Comparison of ENCODE assay signal across 10 cellular contexts in the genomic region with DNA sequence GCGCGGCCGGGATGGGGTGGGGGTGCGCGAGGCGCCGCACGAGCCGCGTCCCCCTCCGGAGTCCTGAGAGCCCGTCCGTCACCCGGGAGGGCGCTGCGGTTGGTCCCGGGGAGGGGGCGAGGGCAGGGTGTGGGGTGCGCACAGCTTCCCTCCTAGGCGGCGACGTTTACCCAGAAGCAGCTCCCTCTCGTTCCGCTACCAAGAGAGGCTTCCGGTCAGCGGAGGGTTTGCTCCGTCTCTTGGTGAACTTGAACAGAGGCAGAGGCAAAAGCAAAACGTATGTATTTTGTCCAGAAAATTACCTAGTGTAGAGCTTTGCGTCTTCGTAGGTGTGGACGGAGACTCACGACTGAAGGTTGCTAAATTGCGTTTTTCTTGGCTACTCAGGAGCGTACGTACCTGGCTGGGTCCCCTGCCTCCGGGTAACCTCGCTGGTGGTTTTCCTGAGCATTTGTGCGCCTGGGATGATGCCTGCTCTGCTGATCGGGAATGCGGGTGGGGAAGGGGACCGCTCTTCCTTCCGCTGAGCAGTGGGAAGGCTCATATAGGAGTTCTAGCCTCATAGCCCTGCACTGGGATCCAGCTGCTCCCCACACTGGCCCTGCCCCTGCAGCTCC. TPM values are rescaled to one million over a fixed set of nuclear protein-coding genes. Genes with fewer than 3 reads are reported as not detected.
A peak's percentile ranks its signal among the peaks of the same experiment; 100 is the strongest.
DNase-seq lines count a peak whose midpoint lies in the region; ATAC-seq and TF ChIP-seq lines count a peak whose summit lies in the region.
"Had no signal": no experiment of that assay in that cellular context is flagged by ENCODE, and none has a peak within 500 bp of the region (broad histone marks: within the 10 kb centered on the region; RNA-seq: fewer than 3 reads in every experiment).

No MANE protein-coding gene starts in this region.

- no peaks in the 10 kb centered on the region for H3K36me3 ChIP-seq in kidney epithelial cell (ENCODE audit: control insufficient read depth, insufficient read depth, low read length)
- H3K36me3 ChIP-seq in spleen = no peaks in the 10 kb centered on the region

- no peaks in the 10 kb centered on the region for H3K9me3 ChIP-seq in spleen

- H3K27me3 ChIP-seq in kidney epithelial cell (ENCODE audit: control insufficient read depth, insufficient read depth, low read length) = no peaks in the 10 kb centered on the region
- H3K27me3 ChIP-seq in spleen (replicated peaks in 1 of 7) = peaks cover 0 to 94% (median 14%) of the 10 kb centered on the region in 7 donors

- H3K27ac ChIP-seq in spleen = peak overlapping the region in 6 of 8 donors; percentile 63 to 78 (median 69)
- H3K27ac ChIP-seq: epithelial cell of prostate had no signal

- WGBS in spleen, 5 donors = 3 to 6% (median 4%) methylated on average over 23 to 42 of the region's 42 CpGs

- H3K4me1 ChIP-seq in spleen = peaks cover 0 to 33% (median 14%) of the 10 kb centered on the region in 6 donors

- TF ChIP-seq POLR2A in spleen (IDR thresholded peaks at IDR 0.05) = no peak

- no peak for ATAC-seq in sciatic nerve
- ATAC-seq: K562 had no signal

- peak overlapping the region; percentile 56 for H3K4me3 ChIP-seq in kidney epithelial cell (ENCODE audit: low read depth, low read length)
- peak overlapping the region; percentile 35 to 76 (median 50) for H3K4me3 ChIP-seq in spleen
- H3K4me3 ChIP-seq: K562 had no signal

- DNase-seq in DMS79 treated with DMSO at 0.1 percent for 48 hours (lab: John Stamatoyannopoulos, UW) (peak; percentile 17), DMS79 (lab: John Stamatoyannopoulos, UW) (no peak), astrocyte of the hippocampus (ENCODE audit: low read depth, low spot score) (peak; percentile 59), kidney epithelial cell (ENCODE audit: low read depth) (no peak), spleen (no peak), NCI-H510A treated with DMSO at 0.1 percent for 48 hours (lab: John Stamatoyannopoulos, UW) (no peak), NCI-H2029 (lab: John Stamatoyannopoulos, UW) (no peak), sciatic nerve (ENCODE audit: low spot score) (no peak)

- intact Hi-C loops in spleen (cut with DNase I; ENCODE audit: low total_unique reads) (loop anchor here (5.0 kb wide), 1 partner anchor 256 kb away; no protein-coding TSS in a partner anchor), sciatic nerve (cut with DNase I) (no loop called here)

- TF ChIP-seq CTCF in kidney epithelial cell (IDR thresholded peaks at IDR 0.05; ENCODE audit: insufficient read depth, low read length, poor library complexity, severe bottlenecking) = no peak
- no peak for TF ChIP-seq CTCF in spleen (IDR thresholded peaks at IDR 0.05 in 8 of 11, conservative IDR thresholded peaks at IDR 0.05 in 3 of 11)

RNA-seq across cellular contexts. Expression of gene WSCD1, which starts 0.8 kb away (rescaled TPM):
- total RNA-seq in kidney epithelial cell (21.4 and 23.5 TPM in 2 replicates), spleen (10 to 100 TPM; 22.9 to 84.1 (median 53.6) TPM), sciatic nerve (4.8 TPM)
- polyA plus RNA-seq in spleen = 1 to 10 TPM; 2.4 to 6.2 (median 5.8) TPM
- total RNA-seq: K562 had no signal
- polyA plus RNA-seq: K562 had no signal

Comparison
In these comparisons a context has a peak if more than half of its experiments do, and no peak if none do; other contexts are left out.
1. DNase-seq: peak in DMS79 treated with DMSO at 0.1 percent for 48 hours (single experiment) and astrocyte of the hippocampus (single experiment); none in DMS79 (single experiment), kidney epithelial cell (single experiment), spleen (single experiment), NCI-H510A treated with DMSO at 0.1 percent for 48 hours (single experiment), NCI-H2029 (single experiment) and sciatic nerve (single experiment).